9 cellular contexts compared by ENCODE assay signal in genomic region chr17:46372236-46373229, GRCh38. TPM values are rescaled to one million over a fixed set of nuclear protein-coding genes. Genes with fewer than 3 reads are reported as not detected.
A peak's percentile ranks its signal among the peaks of the same experiment; 100 is the strongest.
DNase-seq lines count a peak whose midpoint lies in the region; ATAC-seq, FAIRE-seq and TF ChIP-seq lines count a peak whose summit lies in the region.
"Not testable (repeated sequence)": the region's sequence is repeated elsewhere in the genome, so short reads cannot be mapped to it uniquely, and the experiment has no call there.
"Had no signal": no experiment of that assay in that cellular context is flagged by ENCODE, and none has a peak within 500 bp of the region (broad histone marks: within the 10 kb centered on the region; RNA-seq: fewer than 3 reads in every experiment).

No MANE protein-coding gene starts in this region.

- H3K36me3 Mint-ChIP-seq in activated T-cell treated with anti-CD3 and anti-CD28 coated beads, Interleukin-2, amount 50 U/mL, for 72 hours (ENCODE audit: insufficient read depth in 2 of 2) = not testable (repeated sequence)

- not testable (repeated sequence) for H3K4me1 Mint-ChIP-seq in activated T-cell treated with anti-CD3 and anti-CD28 coated beads, Interleukin-2, amount 50 U/mL, for 72 hours (ENCODE audit: low read depth)

- H3K27me3 Mint-ChIP-seq in activated T-cell treated with anti-CD3 and anti-CD28 coated beads, Interleukin-2, amount 50 U/mL, for 72 hours (ENCODE audit: low read depth) = not testable (repeated sequence)

- FAIRE-seq in GM12892 (lab: Jason Lieb, UNC) = peak; percentile 100

- H3K9me3 Mint-ChIP-seq in activated T-cell treated with anti-CD3 and anti-CD28 coated beads, Interleukin-2, amount 50 U/mL, for 72 hours = not testable (repeated sequence)

- not testable (repeated sequence) for H3K27ac Mint-ChIP-seq in activated T-cell treated with anti-CD3 and anti-CD28 coated beads, Interleukin-2, amount 50 U/mL, for 72 hours

- not testable (repeated sequence) for H3K4me3 Mint-ChIP-seq in activated T-cell treated with anti-CD3 and anti-CD28 coated beads, Interleukin-2, amount 50 U/mL, for 72 hours

- not testable (repeated sequence) for DNase-seq in GM12892 (ENCODE audit: insufficient read length); activated T-cell treated with anti-CD3 and anti-CD28 coated beads, Interleukin-2, amount 50 U/mL, for 72 hours; left cardiac atrium; sciatic nerve (ENCODE audit: low spot score)

- ATAC-seq in GM19397 (IDR thresholded peaks at IDR 0.05; ENCODE audit: unreplicated experiment) (peak; percentile 81), GM21825 (IDR thresholded peaks at IDR 0.05; ENCODE audit: unreplicated experiment) (peak; percentile 79), HG03039 (IDR thresholded peaks at IDR 0.05; ENCODE audit: unreplicated experiment) (peak; percentile 78), HG03521 (IDR thresholded peaks at IDR 0.05; ENCODE audit: unreplicated experiment) (peak; percentile 86), left cardiac atrium (peak; percentile 98 to 99), sciatic nerve (peak; percentile 97)
- peak; percentile 94 for ATAC-seq in activated T-cell treated with anti-CD3 and anti-CD28 coated beads, Interleukin-2, amount 50 U/mL, for 72 hours (replicated peaks in 1 of 2)

- TF ChIP-seq POLR2A in GM12892 (IDR thresholded peaks at IDR 0.05; ENCODE audit: low read depth, low read length) = not testable (repeated sequence)

- intact Hi-C loops in left cardiac atrium (cut with DNase I); sciatic nerve (cut with DNase I): not testable (repeated sequence)

RNA-seq across cellular contexts. Expression of gene ARL17B, which starts 11.0 kb away (rescaled TPM):
- polyA plus RNA-seq in GM12892 (2012; ENCODE audit: missing spikeins) = 23.1 TPM
- 10 to 100 TPM; 15.4 to 25.0 TPM for total RNA-seq in activated T-cell treated with anti-CD3 and anti-CD28 coated beads, Interleukin-2, amount 50 U/mL, for 72 hours
- total RNA-seq in left cardiac atrium (10 to 100 TPM in 1 of 2 donors, 1 to 10 TPM in 1; 9.8 to 19.1 TPM), sciatic nerve (16.6 TPM)
- total RNA-seq: ascending aorta had no signal
